In genomic region chr17:15404116-15404730, GRCh38 we compare ENCODE assay signal across 21 cellular contexts.
DNase-seq lines count a peak whose midpoint lies in the region; TF ChIP-seq lines count a peak whose summit lies in the region.
"Had no signal": no experiment of that assay in that cellular context is flagged by ENCODE, and none has a peak within 500 bp of the region (broad histone marks: within the 10 kb centered on the region; RNA-seq: fewer than 3 reads in every experiment).

No MANE protein-coding gene starts in this region.

- intact Hi-C loops in tibial artery (cut with DNase I; ENCODE audit: low total_unique reads) (no loop called here), OCI-LY7 (cut with micrococcal nuclease; ENCODE audit: unreplicated experiment) (no loop called here)

- no peaks in the 10 kb centered on the region for H3K36me3 ChIP-seq in tibial artery
- no peaks in the 10 kb centered on the region for H3K36me3 ChIP-seq in OCI-LY7 (ENCODE audit: insufficient read depth, low read length)

- no peak for TF ChIP-seq POLR2A in erythroblast (IDR thresholded peaks at IDR 0.05; ENCODE audit: low read length)

- TF ChIP-seq CTCF in choroid plexus epithelial cell (conservative IDR thresholded peaks at IDR 0.05; ENCODE audit: low read depth, low read length) (no peak), tibial artery (IDR thresholded peaks at IDR 0.05) (no peak), OCI-LY7 (conservative IDR thresholded peaks at IDR 0.05; ENCODE audit: low read length) (no peak)

- H3K4me2 ChIP-seq in OCI-LY7 (ENCODE audit: low read length) = no peak overlapping the region

- no TSS peak for BruUV-seq in OCI-LY7 (replicated peaks; lab: Mats Ljungman, UMichigan)

- H3K27ac ChIP-seq in tibial artery = peak overlapping the region; percentile 30 to 38
- no peak overlapping the region for H3K27ac ChIP-seq in OCI-LY7 (ENCODE audit: low read depth, low read length, poor library complexity, severe bottlenecking)
- H3K27ac ChIP-seq: 22Rv1, parathyroid adenoma, RWPE1 had no signal

- H3K9me2 ChIP-seq in OCI-LY7 (ENCODE audit: insufficient read depth, low read length) = no peaks in the 10 kb centered on the region

- H3K4me1 ChIP-seq in tibial artery (peaks cover 0 to 24% (median 7%) of the 10 kb centered on the region in 4 donors), OCI-LY7 (ENCODE audit: insufficient read depth, low read length, poor library complexity, severe bottlenecking) (no peaks in the 10 kb centered on the region)
- H3K4me1 ChIP-seq: parathyroid adenoma had no signal

- no peaks in the 10 kb centered on the region for H4K20me1 ChIP-seq in OCI-LY7 (ENCODE audit: insufficient read depth, low read length)

- H3K27me3 ChIP-seq in tibial artery = no peaks in the 10 kb centered on the region

- POLR2A ChIA-PET in OCI-LY7 (lab: Charles Lee) = no interaction called here

- no peaks in the 10 kb centered on the region for H3K79me2 ChIP-seq in OCI-LY7 (ENCODE audit: insufficient read depth, low read depth, low read length)
- H3K79me2 ChIP-seq: parathyroid adenoma had no signal

- H3K4me3 ChIP-seq in choroid plexus epithelial cell (ENCODE audit: low read depth, low read length) (no peak overlapping the region), tibial artery (no peak overlapping the region), OCI-LY7 (ENCODE audit: low read depth, low read length, poor library complexity, severe bottlenecking) (no peak overlapping the region)

- CTCF ChIA-PET in OCI-LY7 (lab: Charles Lee; ENCODE audit: unreplicated experiment) = no interaction called here

- H3K9me3 ChIP-seq in tibial artery = no peaks in the 10 kb centered on the region
- H3K9me3 ChIP-seq in OCI-LY7 (ENCODE audit: low read length) = no peaks in the 10 kb centered on the region

- H2AFZ ChIP-seq in OCI-LY7 (ENCODE audit: low read length) = no peak overlapping the region
- H2AFZ ChIP-seq: parathyroid adenoma had no signal

- peak; percentile 6 for DNase-seq in NCI-H82 (lab: John Stamatoyannopoulos, UW)
- no peak for DNase-seq in NCI-H82 treated with DMSO at 0.1 percent for 48 hours (lab: John Stamatoyannopoulos, UW; ENCODE audit: unreplicated experiment)
- peak; percentile 51 for DNase-seq in choroid plexus epithelial cell (ENCODE audit: low read depth)
- DNase-seq in kidney tubule cell (ENCODE audit: low spot score) = peak; percentile 24
- no peak for DNase-seq in tibial artery
- DNase-seq in OCI-LY7 (ENCODE audit: low spot score) = no peak
- no peak for DNase-seq in NCI-H1417 (lab: John Stamatoyannopoulos, UW)
- DNase-seq in erythroblast (lab: John Stamatoyannopoulos, UW) = no peak
- DNase-seq: activated CD4-positive, alpha-beta T cell treated with anti-CD3 and anti-CD28 coated beads for 48 hours; activated T-cell treated with anti-CD3 and anti-CD28 coated beads, Interleukin-2, amount 50 U/mL, for 1 hour; CD4-positive, alpha-beta memory T cell; cortex of kidney; GDM1; midbrain; MM.1S; NCI-H2081 treated with DMSO at 0.1 percent for 48 hours; NCI-H69; T-helper 2 cell had no signal

Comparison
In these comparisons a context has a peak if more than half of its experiments do, and no peak if none do; other contexts are left out.
1. DNase-seq: peak in NCI-H82 (single experiment), choroid plexus epithelial cell (single experiment) and kidney tubule cell (single experiment); none in NCI-H82 treated with DMSO at 0.1 percent for 48 hours (single experiment), tibial artery (0 of 2), OCI-LY7 (single experiment), NCI-H1417 (0 of 3) and erythroblast (0 of 2).